ENCODE assay signal across 19 cellular contexts in the genomic region with DNA sequence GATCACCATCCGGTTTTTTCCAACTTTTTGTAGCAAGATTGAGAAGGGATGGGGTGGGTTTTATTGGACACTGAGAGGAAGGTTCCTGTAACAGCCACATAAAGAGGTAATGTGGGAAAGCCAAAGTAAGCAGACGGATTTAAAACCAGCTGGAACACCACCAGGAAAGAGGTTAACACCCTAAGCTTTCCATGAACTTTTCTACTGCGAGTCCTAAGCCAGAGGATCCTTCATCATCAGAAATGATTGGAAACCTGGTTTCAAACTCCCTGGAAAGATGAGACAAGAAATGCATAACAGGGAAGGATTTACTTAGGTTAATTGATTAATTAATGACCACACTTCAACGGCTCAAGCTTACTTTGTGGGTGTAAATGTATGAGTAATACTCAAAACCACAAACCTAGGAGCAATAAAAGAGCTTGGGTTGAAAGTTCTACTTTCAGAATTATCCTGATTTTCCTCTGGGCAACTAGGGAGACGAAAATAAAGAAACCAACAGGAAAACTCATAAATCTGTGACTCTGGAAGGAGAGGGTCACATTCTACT.
"Had no signal": no experiment of that assay in that cellular context is flagged by ENCODE, and none has a peak within 500 bp of the region (broad histone marks: within the 10 kb centered on the region; RNA-seq: fewer than 3 reads in every experiment).

No MANE protein-coding gene starts in this region.

- H3K27me3 ChIP-seq: ascending aorta, pancreas, stomach, uterus had no signal

- H3K4me1 ChIP-seq: uterus had no signal

- H3K9me3 ChIP-seq: ascending aorta, pancreas, stomach, thoracic aorta, uterus had no signal

- H3K4me3 ChIP-seq: ascending aorta, pancreas, stomach, thoracic aorta, uterus had no signal

- ATAC-seq: activated T-cell treated with anti-CD3 and anti-CD28 coated beads, Interleukin-2, amount 50 U/mL, for 72 hours; left ventricle myocardium superior; pancreas; T-cell had no signal

- H3K36me3 ChIP-seq: ascending aorta, pancreas, stomach, thoracic aorta, uterus had no signal

- DNase-seq: activated CD4-positive, alpha-beta memory T cell treated with anti-CD3 and anti-CD28 coated beads for 36 hours; activated CD8-positive, alpha-beta memory T cell treated with anti-CD3 and anti-CD28 coated beads, Interleukin-2, amount 50 U/mL, for 4 hours; activated gamma-delta T cell treated with Interleukin-2 at 50 U/mL for 16 hours; activated naive CD8-positive, alpha-beta T cell treated with anti-CD3 and anti-CD28 coated beads, Interleukin-2, amount 10 ng/mL, durations not matched to agents 7 days and 5 days; activated T-cell treated with anti-CD3 and anti-CD28 coated beads, Interleukin-2, amount 50 U/mL, for 72 hours; effector memory CD4-positive, alpha-beta T cell; glutamatergic neuron; left ventricle myocardium superior; pancreas; stimulated activated CD4-positive, alpha-beta T cell treated with anti-CD3 and anti-CD28 coated beads, Interleukin-15, amount 100 ng/mL, for 24 hours; stimulated activated CD4-positive, alpha-beta T cell treated with anti-CD3 and anti-CD28 coated beads, Interleukin-4, amount 100 ng/mL, for 4 hours; stomach; T-cell; T1000; uterus had no signal

- H3K27ac ChIP-seq: epithelial cell of prostate, pancreas, stomach, uterus, VCaP had no signal
